ENCODE assay signal across 8 cellular contexts in genomic region chr1:26959270-26959669, GRCh38. TPM values are rescaled to one million over a fixed set of nuclear protein-coding genes. Genes with fewer than 3 reads are reported as not detected.
A peak's percentile ranks its signal among the peaks of the same experiment; 100 is the strongest.
DNase-seq lines count a peak whose midpoint lies in the region; ATAC-seq and TF ChIP-seq lines count a peak whose summit lies in the region.
"Had no signal": no experiment of that assay in that cellular context is flagged by ENCODE, and none has a peak within 500 bp of the region (broad histone marks: within the 10 kb centered on the region; RNA-seq: fewer than 3 reads in every experiment).

No MANE protein-coding gene starts in this region.

- H3K4me3 Mint-ChIP-seq in activated naive CD4-positive, alpha-beta T cell treated with anti-CD3 and anti-CD28 coated beads, Interleukin-2, amount 10 ng/mL, durations not matched to agents 7 days and 5 days: peak overlapping the region; percentile 59

- no peak overlapping the region for H3K27ac ChIP-seq in iPS-20b (ENCODE audit: low read length)
- peak overlapping the region in 1 of 4 donors; percentile 76 for H3K27ac ChIP-seq in upper lobe of left lung

- no peak for DNase-seq in activated naive CD4-positive, alpha-beta T cell treated with anti-CD3 and anti-CD28 coated beads, Interleukin-2, amount 10 ng/mL, durations not matched to agents 7 days and 5 days
- DNase-seq in activated naive CD4-positive, alpha-beta T cell treated with anti-CD3 and anti-CD28 coated beads, Interleukin-2, amount 50 U/mL, for 72 hours (ENCODE audit: low spot score in 2 of 2): no peak
- DNase-seq in upper lobe of left lung (no peak), T1000 (lab: John Stamatoyannopoulos, UW) (no peak)

- H3K4me1 Mint-ChIP-seq in activated naive CD4-positive, alpha-beta T cell treated with anti-CD3 and anti-CD28 coated beads, Interleukin-2, amount 10 ng/mL, durations not matched to agents 7 days and 5 days: peaks cover 13% of the 10 kb centered on the region

- H3K9me3 ChIP-seq in iPS-20b (ENCODE audit: insufficient read depth, low read depth, low read length) (no peaks in the 10 kb centered on the region), upper lobe of left lung (no peaks in the 10 kb centered on the region)

- H3K9me3 Mint-ChIP-seq in activated naive CD4-positive, alpha-beta T cell treated with anti-CD3 and anti-CD28 coated beads, Interleukin-2, amount 10 ng/mL, durations not matched to agents 7 days and 5 days: peaks cover 3% of the 10 kb centered on the region
- H3K9me3 Mint-ChIP-seq in activated naive CD4-positive, alpha-beta T cell treated with anti-CD3 and anti-CD28 coated beads, Interleukin-2, amount 50 U/mL, for 72 hours: no peaks in the 10 kb centered on the region

- peaks cover 40% of the 10 kb centered on the region for H3K27me3 ChIP-seq in iPS-20b (ENCODE audit: insufficient read depth, low read length)
- peaks cover 0 to 15% (median 10%) of the 10 kb centered on the region in 4 donors for H3K27me3 ChIP-seq in upper lobe of left lung

- peaks cover 72% of the 10 kb centered on the region for H3K27me3 Mint-ChIP-seq in activated naive CD4-positive, alpha-beta T cell treated with anti-CD3 and anti-CD28 coated beads, Interleukin-2, amount 10 ng/mL, durations not matched to agents 7 days and 5 days

- no peaks in the 10 kb centered on the region for H3K36me3 Mint-ChIP-seq in activated naive CD4-positive, alpha-beta T cell treated with anti-CD3 and anti-CD28 coated beads, Interleukin-2, amount 10 ng/mL, durations not matched to agents 7 days and 5 days
- peaks cover 0 to 5% of the 10 kb centered on the region in 2 donors for H3K36me3 Mint-ChIP-seq in activated naive CD4-positive, alpha-beta T cell treated with anti-CD3 and anti-CD28 coated beads, Interleukin-2, amount 50 U/mL, for 72 hours

- 25 to 31% methylated on average over 13 of the region's 13 CpGs for WGBS in upper lobe of left lung, 2 donors

- no peak overlapping the region for H3K27ac Mint-ChIP-seq in activated naive CD4-positive, alpha-beta T cell treated with anti-CD3 and anti-CD28 coated beads, Interleukin-2, amount 10 ng/mL, durations not matched to agents 7 days and 5 days
- no peak overlapping the region for H3K27ac Mint-ChIP-seq in activated naive CD4-positive, alpha-beta T cell treated with anti-CD3 and anti-CD28 coated beads, Interleukin-2, amount 50 U/mL, for 72 hours

- no peak for ATAC-seq in activated naive CD4-positive, alpha-beta T cell treated with anti-CD3 and anti-CD28 coated beads, Interleukin-2, amount 50 U/mL, for 72 hours
- no peak for ATAC-seq in upper lobe of left lung (ENCODE audit: low FRiP score in 2 of 2)
- no peak for ATAC-seq in HG03159 (IDR thresholded peaks at IDR 0.05; ENCODE audit: unreplicated experiment)

- H3K36me3 ChIP-seq in iPS-20b (ENCODE audit: insufficient read depth, low read depth, low read length): no peaks in the 10 kb centered on the region
- H3K36me3 ChIP-seq in upper lobe of left lung: no peaks in the 10 kb centered on the region

- no peak for TF ChIP-seq CTCF in upper lobe of left lung (IDR thresholded peaks at IDR 0.05)

- no peak for TF ChIP-seq EP300 in upper lobe of left lung (IDR thresholded peaks at IDR 0.05)

- H3K4me3 ChIP-seq in iPS-20b (ENCODE audit: low read length): peak overlapping the region; percentile 66
- H3K4me3 ChIP-seq in upper lobe of left lung: peak overlapping the region in 3 of 4 donors; percentile 65 to 73 (median 72)

- H3K4me1 ChIP-seq in iPS-20b (ENCODE audit: insufficient read depth, low read length): no peaks in the 10 kb centered on the region
- peaks cover 11 to 25% (median 16%) of the 10 kb centered on the region in 4 donors for H3K4me1 ChIP-seq in upper lobe of left lung

- H3K9ac ChIP-seq in iPS-20b (ENCODE audit: low read depth, low read length): peak overlapping the region; percentile 62

- CTCF ChIA-PET in activated naive CD4-positive, alpha-beta T cell treated with anti-CD3 and anti-CD28 coated beads, Interleukin-2, amount 10 ng/mL, durations not matched to agents 7 days and 5 days (lab: Charles Lee): no interaction called here

- TF ChIP-seq POLR2A in upper lobe of left lung (IDR thresholded peaks at IDR 0.05): no peak

RNA-seq across cellular contexts. Expression of gene KDF1, which starts 1.0 kb away (rescaled TPM):
- under 1 TPM in 1 of 2 donors, not detected in 1; 0.27 TPM for total RNA-seq in activated naive CD4-positive, alpha-beta T cell treated with anti-CD3 and anti-CD28 coated beads, Interleukin-2, amount 50 U/mL, for 72 hours
- total RNA-seq in upper lobe of left lung: 10 to 100 TPM in 4 of 6 donors, 1 to 10 TPM in 2; 7.7 to 23.3 (median 11.8) TPM
- total RNA-seq: dermis microvascular lymphatic vessel endothelial cell had no signal

RNA-seq across cellular contexts. Expression of gene TRNP1, which starts 34.2 kb away (rescaled TPM):
- total RNA-seq in activated naive CD4-positive, alpha-beta T cell treated with anti-CD3 and anti-CD28 coated beads, Interleukin-2, amount 50 U/mL, for 72 hours: under 1 TPM in 1 of 2 donors, not detected in 1; 0.29 TPM
- total RNA-seq in upper lobe of left lung: 10 to 100 TPM in 5 of 6 donors, 1 to 10 TPM in 1; 9.1 to 38.0 (median 26.0) TPM

RNA-seq across cellular contexts. Expression of gene NUDC, which starts 37.7 kb away (rescaled TPM):
- total RNA-seq in activated naive CD4-positive, alpha-beta T cell treated with anti-CD3 and anti-CD28 coated beads, Interleukin-2, amount 50 U/mL, for 72 hours: 10 to 100 TPM; 60.5 to 93.7 TPM
- total RNA-seq in upper lobe of left lung: 10 to 100 TPM; 41.9 to 81.2 (median 60.2) TPM

RNA-seq across cellular contexts. Expression of gene NR0B2, which starts 45.5 kb away (rescaled TPM):
- total RNA-seq in activated naive CD4-positive, alpha-beta T cell treated with anti-CD3 and anti-CD28 coated beads, Interleukin-2, amount 50 U/mL, for 72 hours: not detected
- total RNA-seq in upper lobe of left lung: 1 to 10 TPM in 4 of 6 donors, under 1 TPM in 1, not detected in 1; 0.89 to 8.8 (median 2.4) TPM
- total RNA-seq: dermis microvascular lymphatic vessel endothelial cell, mononuclear cell had no signal

RNA-seq across cellular contexts. Expression of gene TENT5B, which starts 53.4 kb away (rescaled TPM):
- total RNA-seq in activated naive CD4-positive, alpha-beta T cell treated with anti-CD3 and anti-CD28 coated beads, Interleukin-2, amount 50 U/mL, for 72 hours: under 1 TPM in 1 of 2 donors, not detected in 1; 0.09 TPM
- 100 to 1,000 TPM in 1 of 6 donors, 10 to 100 TPM in 5; 10.5 to 124 (median 43.1) TPM for total RNA-seq in upper lobe of left lung

Comparison
In these comparisons a context has a peak if more than half of its experiments do, and no peak if none do; other contexts are left out.
1. RNA of gene KDF1, which starts 1.0 kb away (total RNA-seq): 7.7 to 23.3 TPM in upper lobe of left lung; 0.27 TPM in activated naive CD4-positive, alpha-beta T cell treated with anti-CD3 and anti-CD28 coated beads, Interleukin-2, amount 50 U/mL, for 72 hours; every median in the first group is over 4 times any median in the second.
2. RNA of gene TRNP1, which starts 34.2 kb away (total RNA-seq): 9.1 to 38.0 TPM in upper lobe of left lung; 0.29 TPM in activated naive CD4-positive, alpha-beta T cell treated with anti-CD3 and anti-CD28 coated beads, Interleukin-2, amount 50 U/mL, for 72 hours; every median in the first group is over 4 times any median in the second.